ENCODE assay signal across 1 cellular context in the genomic region with DNA sequence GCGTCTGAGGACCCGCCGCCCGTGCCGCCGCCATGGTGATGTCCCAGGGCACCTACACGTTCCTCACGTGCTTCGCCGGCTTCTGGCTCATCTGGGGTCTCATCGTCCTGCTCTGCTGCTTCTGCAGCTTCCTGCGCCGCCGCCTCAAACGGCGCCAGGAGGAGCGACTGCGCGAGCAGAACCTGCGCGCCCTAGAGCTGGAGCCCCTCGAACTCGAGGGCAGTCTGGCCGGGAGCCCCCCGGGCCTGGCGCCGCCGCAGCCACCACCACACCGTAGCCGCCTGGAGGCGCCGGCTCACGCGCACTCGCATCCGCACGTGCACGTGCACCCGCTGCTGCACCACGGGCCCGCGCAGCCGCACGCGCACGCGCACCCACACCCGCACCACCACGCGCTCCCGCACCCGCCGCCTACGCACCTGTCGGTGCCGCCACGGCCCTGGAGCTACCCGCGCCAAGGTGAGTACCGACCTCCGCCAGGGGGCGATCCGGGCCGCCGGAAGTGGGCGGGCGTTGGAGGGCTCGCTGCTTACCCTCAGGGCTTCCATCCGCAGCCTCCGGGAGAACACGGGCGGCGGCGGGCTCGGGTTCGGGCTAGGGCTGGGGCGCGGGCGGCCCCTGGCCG.
TF ChIP-seq lines count a peak whose summit lies in the region.

No MANE protein-coding gene starts in this region.

TF ChIP-seq in neural cell, 6 proteins besides CTCF, POLR2A, EP300 and RAD21 (continued from another document):
- TF ChIP-seq, protein P1, sequence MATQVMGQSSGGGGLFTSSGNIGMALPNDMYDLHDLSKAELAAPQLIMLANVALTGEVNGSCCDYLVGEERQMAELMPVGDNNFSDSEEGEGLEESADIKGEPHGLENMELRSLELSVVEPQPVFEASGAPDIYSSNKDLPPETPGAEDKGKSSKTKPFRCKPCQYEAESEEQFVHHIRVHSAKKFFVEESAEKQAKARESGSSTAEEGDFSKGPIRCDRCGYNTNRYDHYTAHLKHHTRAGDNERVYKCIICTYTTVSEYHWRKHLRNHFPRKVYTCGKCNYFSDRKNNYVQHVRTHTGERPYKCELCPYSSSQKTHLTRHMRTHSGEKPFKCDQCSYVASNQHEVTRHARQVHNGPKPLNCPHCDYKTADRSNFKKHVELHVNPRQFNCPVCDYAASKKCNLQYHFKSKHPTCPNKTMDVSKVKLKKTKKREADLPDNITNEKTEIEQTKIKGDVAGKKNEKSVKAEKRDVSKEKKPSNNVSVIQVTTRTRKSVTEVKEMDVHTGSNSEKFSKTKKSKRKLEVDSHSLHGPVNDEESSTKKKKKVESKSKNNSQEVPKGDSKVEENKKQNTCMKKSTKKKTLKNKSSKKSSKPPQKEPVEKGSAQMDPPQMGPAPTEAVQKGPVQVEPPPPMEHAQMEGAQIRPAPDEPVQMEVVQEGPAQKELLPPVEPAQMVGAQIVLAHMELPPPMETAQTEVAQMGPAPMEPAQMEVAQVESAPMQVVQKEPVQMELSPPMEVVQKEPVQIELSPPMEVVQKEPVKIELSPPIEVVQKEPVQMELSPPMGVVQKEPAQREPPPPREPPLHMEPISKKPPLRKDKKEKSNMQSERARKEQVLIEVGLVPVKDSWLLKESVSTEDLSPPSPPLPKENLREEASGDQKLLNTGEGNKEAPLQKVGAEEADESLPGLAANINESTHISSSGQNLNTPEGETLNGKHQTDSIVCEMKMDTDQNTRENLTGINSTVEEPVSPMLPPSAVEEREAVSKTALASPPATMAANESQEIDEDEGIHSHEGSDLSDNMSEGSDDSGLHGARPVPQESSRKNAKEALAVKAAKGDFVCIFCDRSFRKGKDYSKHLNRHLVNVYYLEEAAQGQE (IDR thresholded peaks at IDR 0.05; ENCODE audit: borderline replicate concordance), result no peak
- TF ChIP-seq MXI1 (conservative IDR thresholded peaks at IDR 0.05; ENCODE audit: poor library complexity, severe bottlenecking), result peak; percentile 79
